18 cellular contexts compared by ENCODE assay signal in the genomic region with DNA sequence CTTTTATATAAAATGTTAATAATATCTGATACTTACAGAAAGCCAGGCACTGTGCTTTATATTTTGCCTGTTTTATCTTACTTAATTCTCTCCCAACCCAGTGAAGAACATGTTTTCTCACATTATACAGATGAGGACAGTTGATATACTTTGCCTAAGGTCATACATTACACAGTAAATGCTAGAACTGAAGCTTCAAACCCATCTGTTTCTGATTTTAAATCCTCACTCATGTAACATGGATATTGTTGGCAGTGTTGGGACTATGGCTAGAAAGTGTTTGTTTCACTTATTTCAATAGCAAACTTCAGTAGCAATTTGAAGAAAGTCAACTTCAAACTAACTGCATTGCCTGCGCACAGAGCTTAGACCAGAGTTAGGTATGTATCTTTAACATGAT.
"Had no signal": no experiment of that assay in that cellular context is flagged by ENCODE, and none has a peak within 500 bp of the region (broad histone marks: within the 10 kb centered on the region; RNA-seq: fewer than 3 reads in every experiment).

No MANE protein-coding gene starts in this region.

- ATAC-seq: esophagus mucosa; gastrocnemius medialis; left ventricle myocardium superior; naive thymus-derived CD8-positive, alpha-beta T cell had no signal

- H3K27ac ChIP-seq: gastrocnemius medialis, transverse colon had no signal

- H3K36me3 ChIP-seq: gastrocnemius medialis, transverse colon had no signal

- H3K27me3 ChIP-seq: dorsolateral prefrontal cortex, gastrocnemius medialis, transverse colon had no signal

- DNase-seq: activated CD4-positive, alpha-beta memory T cell treated with anti-CD3 and anti-CD28 coated beads, Interleukin-2, amount 10 ng/mL, durations not matched to agents 7 days and 5 days; activated CD4-positive, alpha-beta T cell treated with anti-CD3 and anti-CD28 coated beads for 4 hours; activated naive CD4-positive, alpha-beta T cell treated with anti-CD3 and anti-CD28 coated beads, Interleukin-2, amount 10 ng/mL, durations not matched to agents 7 days and 5 days; activated T-cell treated with anti-CD3 and anti-CD28 coated beads, Interleukin-2, amount 50 U/mL, for 24 hours; dorsolateral prefrontal cortex; endodermal cell; gastrocnemius medialis; kidney; left ventricle myocardium superior; naive thymus-derived CD8-positive, alpha-beta T cell; posterior cingulate gyrus; stimulated activated CD4-positive, alpha-beta T cell treated with anti-CD3 and anti-CD28 coated beads, Interleukin-15, amount 100 ng/mL, for 24 hours; stimulated activated CD4-positive, alpha-beta T cell treated with anti-CD3 and anti-CD28 coated beads, Interleukin-4, amount 100 ng/mL, for 24 hours; stimulated activated naive CD4-positive, alpha-beta T cell treated with Interleukin-2 at 50 U/mL for 16 hours; substantia nigra; T-helper 2 cell; transverse colon had no signal

- H3K9me3 ChIP-seq: gastrocnemius medialis, transverse colon had no signal

- H3K4me3 ChIP-seq: dorsolateral prefrontal cortex, gastrocnemius medialis, transverse colon had no signal
